21 cellular contexts compared by ENCODE assay signal in the genomic region with DNA sequence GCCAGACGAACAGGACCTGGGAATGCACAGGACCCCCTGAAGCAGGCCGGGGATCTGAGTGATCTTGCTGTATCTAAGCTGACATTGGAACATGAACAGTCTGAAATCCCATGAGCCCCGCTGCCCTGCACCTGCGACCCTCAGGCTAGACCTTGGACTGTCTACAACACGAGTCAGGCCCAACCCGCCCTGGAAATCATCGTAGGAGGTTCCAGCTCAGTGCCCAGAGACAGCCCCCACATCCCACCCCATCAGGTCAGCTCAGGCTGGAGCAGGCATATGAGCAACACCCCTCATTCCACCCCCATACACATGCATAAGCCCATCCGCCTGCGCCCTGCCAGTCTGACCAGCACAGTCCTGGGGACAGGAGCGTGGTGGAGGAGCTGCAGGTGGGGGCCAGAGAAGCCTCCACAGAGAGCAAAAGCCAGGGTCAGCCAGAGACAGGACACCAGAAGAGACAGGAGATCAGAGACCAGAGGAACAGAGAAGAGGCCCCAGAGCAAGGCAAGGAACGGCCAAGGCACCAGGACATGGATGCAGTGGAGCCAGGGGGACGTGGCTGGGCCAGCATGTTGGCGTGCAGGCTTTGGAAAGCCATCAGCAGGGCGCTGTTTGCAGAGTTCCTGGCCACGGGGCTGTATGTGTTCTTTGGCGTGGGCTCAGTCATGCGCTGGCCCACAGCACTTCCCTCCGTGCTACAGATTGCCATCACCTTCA. TPM values are rescaled to one million over a fixed set of nuclear protein-coding genes. Genes with fewer than 3 reads are reported as not detected.
"Had no signal": no experiment of that assay in that cellular context is flagged by ENCODE, and none has a peak within 500 bp of the region (broad histone marks: within the 10 kb centered on the region; RNA-seq: fewer than 3 reads in every experiment).

A gene with protein sequence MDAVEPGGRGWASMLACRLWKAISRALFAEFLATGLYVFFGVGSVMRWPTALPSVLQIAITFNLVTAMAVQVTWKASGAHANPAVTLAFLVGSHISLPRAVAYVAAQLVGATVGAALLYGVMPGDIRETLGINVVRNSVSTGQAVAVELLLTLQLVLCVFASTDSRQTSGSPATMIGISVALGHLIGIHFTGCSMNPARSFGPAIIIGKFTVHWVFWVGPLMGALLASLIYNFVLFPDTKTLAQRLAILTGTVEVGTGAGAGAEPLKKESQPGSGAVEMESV (plus strand): TSS at position 307 of the 720 bp plus-strand sequence. CDS start 227 bp downstream, at position 534.

- H3K27me3 ChIP-seq: ascending aorta, cardiac muscle cell, colonic mucosa, ovary had no signal

- H3K4me3 Mint-ChIP-seq: activated CD8-positive, alpha-beta memory T cell treated with anti-CD3 and anti-CD28 coated beads, Interleukin-2, amount 10 ng/mL, durations not matched to agents 7 days and 5 days; activated naive CD8-positive, alpha-beta T cell; activated T-cell treated with anti-CD3 and anti-CD28 coated beads, Interleukin-2, amount 50 U/mL, for 24 hours; naive thymus-derived CD8-positive, alpha-beta T cell; stimulated activated effector memory CD8-positive, alpha-beta T cell treated with anti-CD3 and anti-CD28 coated beads, Interleukin-12 subunit alpha, Interleukin-12 subunit beta, amount 100 ng/mL, for 72 hours had no signal

- H3K27me3 Mint-ChIP-seq: activated T-cell treated with anti-CD3 and anti-CD28 coated beads, Interleukin-2, amount 50 U/mL, for 24 hours had no signal

- ATAC-seq: activated CD8-positive, alpha-beta memory T cell treated with anti-CD3 and anti-CD28 coated beads, Interleukin-2, amount 10 ng/mL, durations not matched to agents 7 days and 5 days; gastrocnemius medialis; naive thymus-derived CD8-positive, alpha-beta T cell; stimulated activated effector memory CD8-positive, alpha-beta T cell treated with anti-CD3 and anti-CD28 coated beads, Interleukin-12 subunit alpha, Interleukin-12 subunit beta, amount 100 ng/mL, for 72 hours had no signal

- H3K36me3 Mint-ChIP-seq: activated CD8-positive, alpha-beta memory T cell treated with anti-CD3 and anti-CD28 coated beads, Interleukin-2, amount 10 ng/mL, durations not matched to agents 7 days and 5 days; activated naive CD8-positive, alpha-beta T cell; naive thymus-derived CD8-positive, alpha-beta T cell; stimulated activated effector memory CD8-positive, alpha-beta T cell treated with anti-CD3 and anti-CD28 coated beads, Interleukin-12 subunit alpha, Interleukin-12 subunit beta, amount 100 ng/mL, for 72 hours had no signal

- H3K27ac ChIP-seq: ascending aorta, cardiac muscle cell, colonic mucosa, gastrocnemius medialis, ovary, SJSA1, skin epidermis, tibial nerve had no signal

- H3K36me3 ChIP-seq: ascending aorta, cardiac muscle cell, colonic mucosa, gastrocnemius medialis, ovary, SJSA1, tibial nerve had no signal

- H3K4me1 ChIP-seq: colonic mucosa, gastrocnemius medialis had no signal

- H3K9me3 Mint-ChIP-seq: activated T-cell treated with anti-CD3 and anti-CD28 coated beads, Interleukin-2, amount 50 U/mL, for 24 hours; naive thymus-derived CD8-positive, alpha-beta T cell; stimulated activated effector memory CD8-positive, alpha-beta T cell treated with anti-CD3 and anti-CD28 coated beads, Interleukin-12 subunit alpha, Interleukin-12 subunit beta, amount 100 ng/mL, for 72 hours had no signal

- DNase-seq: activated CD4-positive, alpha-beta T cell treated with anti-CD3 and anti-CD28 coated beads for 1 hour; activated CD4-positive, alpha-beta T cell treated with anti-CD3 and anti-CD28 coated beads, Interleukin-2, amount 50 U/mL, for 48 hours; activated CD8-positive, alpha-beta memory T cell treated with anti-CD3 and anti-CD28 coated beads, Interleukin-2, amount 10 ng/mL, durations not matched to agents 7 days and 5 days; activated gamma-delta T cell; colonic mucosa; effector CD8-positive, alpha-beta T cell; gastrocnemius medialis; kidney glomerular epithelial cell; naive thymus-derived CD8-positive, alpha-beta T cell; ovary; T-helper 9 cell had no signal

- H3K27ac Mint-ChIP-seq: activated CD8-positive, alpha-beta memory T cell treated with anti-CD3 and anti-CD28 coated beads, Interleukin-2, amount 10 ng/mL, durations not matched to agents 7 days and 5 days; activated naive CD8-positive, alpha-beta T cell; activated T-cell treated with anti-CD3 and anti-CD28 coated beads, Interleukin-2, amount 50 U/mL, for 24 hours; stimulated activated effector memory CD8-positive, alpha-beta T cell treated with anti-CD3 and anti-CD28 coated beads, Interleukin-12 subunit alpha, Interleukin-12 subunit beta, amount 100 ng/mL, for 72 hours had no signal

- H3K4me3 ChIP-seq: cardiac muscle cell, colonic mucosa, gastrocnemius medialis, lung, ovary, SJSA1, skin epidermis, tibial nerve had no signal

- H3K9me3 ChIP-seq: ascending aorta, colonic mucosa, gastrocnemius medialis, ovary, SJSA1, tibial nerve had no signal

RNA-seq across cellular contexts. Expression of the gene that starts here (rescaled TPM):
- total RNA-seq: activated CD8-positive, alpha-beta memory T cell treated with anti-CD3 and anti-CD28 coated beads, Interleukin-2, amount 10 ng/mL, durations not matched to agents 7 days and 5 days; ascending aorta; colonic mucosa; gastrocnemius medialis; mononuclear cell; naive thymus-derived CD8-positive, alpha-beta T cell; SJSA1 had no signal
- polyA plus RNA-seq: naive thymus-derived CD8-positive, alpha-beta T cell had no signal
